In genomic region chr1:146472192-146472861, GRCh38 we compare ENCODE assay signal across 8 cellular contexts.
DNase-seq lines count a peak whose midpoint lies in the region; ATAC-seq and TF ChIP-seq lines count a peak whose summit lies in the region.
"Not testable (repeated sequence)": the region's sequence is repeated elsewhere in the genome, so short reads cannot be mapped to it uniquely, and the experiment has no call there.

No MANE protein-coding gene starts in this region.

- not testable (repeated sequence) for H2AK5ac ChIP-seq in trophoblast cell (ENCODE audit: low read length)

- peak; percentile 56 for DNase-seq in ELR (ENCODE audit: low read depth)
- peak; percentile 83 for DNase-seq in NCI-H2227 (lab: John Stamatoyannopoulos, UW; ENCODE audit: unreplicated experiment)
- DNase-seq in ascending aorta (ENCODE audit: low spot score in 2 of 2), result peak; percentile 16 to 77
- DNase-seq in left ventricle myocardium superior, result peak; percentile 92
- peak; percentile 59 to 77 for DNase-seq in trophoblast cell

- H4K8ac ChIP-seq in trophoblast cell (ENCODE audit: low read depth, low read length), result peak overlapping the region; percentile 47

- not testable (repeated sequence) for H3K9ac ChIP-seq in trophoblast cell (ENCODE audit: low read length); stomach smooth muscle (ENCODE audit: low read length in 2 of 2)

- not testable (repeated sequence) for H2BK120ac ChIP-seq in trophoblast cell (ENCODE audit: insufficient read depth, low read length, poor library complexity)

- H3K79me2 ChIP-seq in trophoblast cell (ENCODE audit: control insufficient read depth, insufficient read depth, low read length, poor library complexity), result not testable (repeated sequence)

- not testable (repeated sequence) for H2AFZ ChIP-seq in trophoblast cell (ENCODE audit: insufficient read depth, low read length, poor library complexity)

- not testable (repeated sequence) for H3K18ac ChIP-seq in trophoblast cell (ENCODE audit: low read length)

- H3K79me1 ChIP-seq in trophoblast cell (ENCODE audit: low read length), result not testable (repeated sequence)

- not testable (repeated sequence) for H3K9me3 ChIP-seq in ascending aorta; trophoblast cell (ENCODE audit: insufficient read depth, low read depth, low read length); stomach smooth muscle (ENCODE audit: control insufficient read depth in 2 of 2, low read length in 2 of 2)

- intact Hi-C loops in ascending aorta (cut with DNase I); left ventricle myocardium superior (cut with micrococcal nuclease): not testable (repeated sequence)

- H2BK12ac ChIP-seq in trophoblast cell (ENCODE audit: low read length), result not testable (repeated sequence)

- not testable (repeated sequence) for H3K4ac ChIP-seq in trophoblast cell (ENCODE audit: low read depth, low read length)

- H4K12ac ChIP-seq in trophoblast cell (ENCODE audit: low read depth, low read length), result not testable (repeated sequence)

- H3K36me3 ChIP-seq in ascending aorta; trophoblast cell (ENCODE audit: control insufficient read depth in 1 of 2, insufficient read depth in 2 of 2, low read length in 2 of 2); stomach smooth muscle (ENCODE audit: control insufficient read depth in 2 of 2, insufficient read depth in 2 of 2, low read length in 2 of 2): not testable (repeated sequence)

- H3K4me3 ChIP-seq in ascending aorta (peak overlapping the region; percentile 51 to 68), stomach smooth muscle (ENCODE audit: low read length in 2 of 2) (peak overlapping the region; percentile 36 to 66)
- H3K4me3 ChIP-seq in trophoblast cell (ENCODE audit: low read depth, low read length), result not testable (repeated sequence)

- H4K91ac ChIP-seq in trophoblast cell (ENCODE audit: low read depth, low read length), result peak overlapping the region; percentile 37

- no CpG with 5 or more reads among the region's 42 CpGs for WGBS in trophoblast cell (ENCODE audit: extremely low coverage, insufficient coverage, insufficient read length)

- not testable (repeated sequence) for TF ChIP-seq CTCF in VCaP (conservative IDR thresholded peaks at IDR 0.05); ascending aorta (IDR thresholded peaks at IDR 0.05)

- H2BK5ac ChIP-seq in trophoblast cell (ENCODE audit: low read depth, low read length, poor library complexity), result not testable (repeated sequence)

- peak overlapping the region; percentile 37 for H3K14ac ChIP-seq in trophoblast cell (ENCODE audit: low read length)

- peak overlapping the region; percentile 51 for H3K4me2 ChIP-seq in trophoblast cell (ENCODE audit: low read length)

- ATAC-seq in HG02981 (IDR thresholded peaks at IDR 0.05; ENCODE audit: unreplicated experiment) (peak; percentile 82), left ventricle myocardium superior (peak; percentile 100)

- H3K27ac ChIP-seq in VCaP, result peak overlapping the region; percentile 46; the same call in 1 of the 2 replicates
- not testable (repeated sequence) for H3K27ac ChIP-seq in ascending aorta; trophoblast cell (ENCODE audit: low read depth, low read length); stomach smooth muscle (ENCODE audit: low read length)

- H3K23ac ChIP-seq in trophoblast cell (ENCODE audit: low read length), result not testable (repeated sequence)

- not testable (repeated sequence) for H3K27me3 ChIP-seq in ascending aorta; trophoblast cell (ENCODE audit: insufficient read depth, low read length); stomach smooth muscle (ENCODE audit: control insufficient read depth in 1 of 2, insufficient read depth in 2 of 2, low read length in 2 of 2)

- H3K4me1 ChIP-seq in ascending aorta; trophoblast cell (ENCODE audit: control insufficient read depth in 1 of 2, insufficient read depth in 2 of 2, low read length in 2 of 2); stomach smooth muscle (ENCODE audit: control insufficient read depth, insufficient read depth, low read length): not testable (repeated sequence)
